In the genomic region with DNA sequence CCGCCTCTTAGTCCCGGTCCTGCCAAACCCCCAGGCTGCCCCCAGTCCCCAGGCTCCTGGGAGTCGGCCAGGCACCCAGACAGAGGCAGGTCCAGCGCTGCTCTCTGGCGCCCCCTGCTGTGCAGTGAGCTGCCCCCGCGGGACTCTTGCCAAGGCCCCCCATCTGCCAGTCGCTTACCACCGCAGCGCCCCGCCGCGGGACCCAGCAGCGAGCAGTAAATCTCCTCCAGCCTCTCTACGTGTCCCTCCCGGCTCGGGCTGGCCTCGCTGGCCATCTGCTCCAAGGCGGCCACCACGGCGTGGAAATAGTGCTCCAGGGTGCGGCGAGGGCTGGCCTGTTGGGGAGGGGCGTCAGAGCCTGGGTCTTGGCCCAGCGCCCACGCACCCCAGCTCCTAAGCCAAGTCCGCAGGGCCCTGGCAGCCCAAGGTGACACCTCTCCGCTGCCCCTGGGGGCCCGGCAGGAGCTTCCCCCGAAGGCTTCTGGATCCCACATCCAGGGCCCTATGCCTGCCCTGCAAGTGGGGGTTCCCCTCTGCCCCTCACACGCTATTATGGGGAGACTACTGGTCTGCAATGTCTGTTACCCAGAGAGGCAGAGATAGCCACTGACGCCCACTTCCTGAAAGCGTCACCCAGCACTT, we compare ENCODE assay signal across 9 cellular contexts. TPM values are rescaled to one million over a fixed set of nuclear protein-coding genes. Genes with fewer than 3 reads are reported as not detected.
DNase-seq lines count a peak whose midpoint lies in the region; ATAC-seq and TF ChIP-seq lines count a peak whose summit lies in the region.
"Had no signal": no experiment of that assay in that cellular context is flagged by ENCODE, and none has a peak within 500 bp of the region (broad histone marks: within the 10 kb centered on the region; RNA-seq: fewer than 3 reads in every experiment).

No MANE protein-coding gene starts in this region.

- no peak for TF ChIP-seq POLR2A in prostate gland (IDR thresholded peaks at IDR 0.05)

- no peaks in the 10 kb centered on the region for H3K9me3 ChIP-seq in left ventricle myocardium inferior (replicated peaks)
- no peaks in the 10 kb centered on the region for H3K9me3 ChIP-seq in iPS DF 6.9 (ENCODE audit: control insufficient read depth, insufficient read depth, low read length)
- H3K9me3 ChIP-seq in upper lobe of right lung: no peaks in the 10 kb centered on the region
- no peaks in the 10 kb centered on the region for H3K9me3 ChIP-seq in prostate gland

- TF ChIP-seq CTCF in left ventricle myocardium inferior (IDR thresholded peaks at IDR 0.05; ENCODE audit: borderline replicate concordance) (peak; percentile 49), upper lobe of right lung (IDR thresholded peaks at IDR 0.05) (peak; percentile 46), prostate gland (IDR thresholded peaks at IDR 0.05) (no peak)

- no peak overlapping the region for H3K4me3 ChIP-seq in left ventricle myocardium inferior
- H3K4me3 ChIP-seq in iPS DF 6.9 (ENCODE audit: low read length): no peak overlapping the region
- H3K4me3 ChIP-seq in upper lobe of right lung: no peak overlapping the region
- no peak overlapping the region for H3K4me3 ChIP-seq in prostate gland

- no peak overlapping the region for H3K27ac ChIP-seq in left ventricle myocardium inferior (replicated peaks)
- no peak overlapping the region for H3K27ac ChIP-seq in iPS DF 6.9 (ENCODE audit: low read length)
- no peak overlapping the region for H3K27ac ChIP-seq in upper lobe of right lung
- no peak overlapping the region for H3K27ac ChIP-seq in prostate gland

- ATAC-seq in Right ventricle myocardium inferior: no peak
- peak; percentile 46 for ATAC-seq in upper lobe of right lung
- ATAC-seq: T-cell had no signal

- H3K4me1 ChIP-seq in left ventricle myocardium inferior: peaks cover 4% of the 10 kb centered on the region
- H3K4me1 ChIP-seq in iPS DF 6.9 (ENCODE audit: control insufficient read depth, insufficient read depth, low read length): 0 out of 2 replicates have a peak, but pooled peaks cover 1% of the 10 kb centered on the region
- H3K4me1 ChIP-seq in upper lobe of right lung: no peaks in the 10 kb centered on the region
- H3K4me1 ChIP-seq in prostate gland (replicated peaks): no peaks in the 10 kb centered on the region

- intact Hi-C loops in left ventricle myocardium inferior (cut with micrococcal nuclease) (no loop called here), Right ventricle myocardium inferior (cut with DNase I) (no loop called here), upper lobe of right lung (cut with DNase I) (no loop called here), prostate gland (cut with DNase I) (no loop called here)

- H3K36me3 ChIP-seq in left ventricle myocardium inferior (peaks cover 5% of the 10 kb centered on the region), iPS DF 6.9 (ENCODE audit: control insufficient read depth, insufficient read depth, low read length) (no peaks in the 10 kb centered on the region), upper lobe of right lung (no peaks in the 10 kb centered on the region), prostate gland (no peaks in the 10 kb centered on the region)

- no peak for DNase-seq in left ventricle myocardium inferior
- DNase-seq in Right ventricle myocardium inferior (ENCODE audit: missing footprints): no peak
- peak; percentile 7 to 10 for DNase-seq in activated CD4-positive, alpha-beta T cell treated with anti-CD3 and anti-CD28 coated beads, Interleukin-2, amount 50 U/mL, for 4 hours
- DNase-seq in iPS DF 6.9 (ENCODE audit: low read depth, low spot score): peak; percentile 50
- DNase-seq in upper lobe of right lung: no peak
- no peak for DNase-seq in HT-29 (ENCODE audit: low spot score)
- no peak for DNase-seq in NCI-H2196 treated with DMSO at 0.1 percent for 48 hours (lab: John Stamatoyannopoulos, UW; ENCODE audit: unreplicated experiment)
- no peak for DNase-seq in prostate gland (ENCODE audit: low spot score)

- no CpG with 5 or more reads among the region's 33 CpGs for WGBS in iPS DF 6.9 (ENCODE audit: insufficient coverage, insufficient read length)
- 41% methylated on average over 31 of the region's 33 CpGs for WGBS in prostate gland

- H3K27me3 ChIP-seq in left ventricle myocardium inferior (ENCODE audit: low read depth) (peaks cover 41% of the 10 kb centered on the region), iPS DF 6.9 (ENCODE audit: control insufficient read depth, insufficient read depth, low read length) (no peaks in the 10 kb centered on the region), upper lobe of right lung (peaks cover 16% of the 10 kb centered on the region), prostate gland (replicated peaks; ENCODE audit: insufficient read depth) (peaks cover 6% of the 10 kb centered on the region)

RNA-seq across cellular contexts. Expression of a gene that starts 33.7 kb away (rescaled TPM):
- total RNA-seq in left ventricle myocardium inferior (not detected), Right ventricle myocardium inferior (0.11 TPM), upper lobe of right lung (0.41 TPM), prostate gland (1 to 10 TPM in 1 of 2 donors, under 1 TPM in 1; 0.41 to 1.9 TPM)
- not detected in 2 replicates for total RNA-seq in HT-29 (2014; rRNA removed; shearing (Covaris generic))

RNA-seq across cellular contexts. Expression of a gene that starts 34.6 kb away (rescaled TPM):
- 1.2 TPM for total RNA-seq in left ventricle myocardium inferior
- 0.78 TPM for total RNA-seq in Right ventricle myocardium inferior
- 2.7 TPM for total RNA-seq in upper lobe of right lung
- not detected in 2 replicates for total RNA-seq in HT-29 (2014; rRNA removed; shearing (Covaris generic))
- 1 to 10 TPM in 1 of 2 donors, under 1 TPM in 1; 0.18 to 2.6 TPM for total RNA-seq in prostate gland

Comparison
In these comparisons a context has a peak if more than half of its experiments do, and no peak if none do; other contexts are left out.
1. DNase-seq: peak in activated CD4-positive, alpha-beta T cell treated with anti-CD3 and anti-CD28 coated beads, Interleukin-2, amount 50 U/mL, for 4 hours (2 of 2) and iPS DF 6.9 (single experiment); none in left ventricle myocardium inferior (single experiment), Right ventricle myocardium inferior (single experiment), upper lobe of right lung (single experiment), HT-29 (single experiment), NCI-H2196 treated with DMSO at 0.1 percent for 48 hours (single experiment) and prostate gland (single experiment).
2. CTCF ChIP-seq: peak in left ventricle myocardium inferior (single experiment) and upper lobe of right lung (single experiment); none in prostate gland (0 of 4).